15 cellular contexts compared by ENCODE assay signal in genomic region chr1:74674278-74675048, GRCh38. TPM values are rescaled to one million over a fixed set of nuclear protein-coding genes. Genes with fewer than 3 reads are reported as not detected.
A peak's percentile ranks its signal among the peaks of the same experiment; 100 is the strongest.
DNase-seq lines count a peak whose midpoint lies in the region; ATAC-seq, FAIRE-seq and TF ChIP-seq lines count a peak whose summit lies in the region.
"Had no signal": no experiment of that assay in that cellular context is flagged by ENCODE, and none has a peak within 500 bp of the region (broad histone marks: within the 10 kb centered on the region; RNA-seq: fewer than 3 reads in every experiment).

No MANE protein-coding gene starts in this region.

- peaks cover 2% of the 10 kb centered on the region for H3K27me3 ChIP-seq in astrocyte (ENCODE audit: insufficient read depth, low read length)
- H3K27me3 ChIP-seq: ovary had no signal

- no peaks in the 10 kb centered on the region for H3K9me3 ChIP-seq in astrocyte (ENCODE audit: insufficient read depth, low read depth, low read length)
- H3K9me3 ChIP-seq: Caco-2, ovary had no signal

- H2AFZ ChIP-seq in astrocyte (ENCODE audit: low read depth, low read length), result peak overlapping the region; percentile 86

- H3K36me3 ChIP-seq in astrocyte (ENCODE audit: insufficient read depth, low read length), result no peaks in the 10 kb centered on the region
- H3K36me3 ChIP-seq: ovary had no signal

- no peaks in the 10 kb centered on the region for H3K9me3 Mint-ChIP-seq in astrocyte (ENCODE audit: unreplicated experiment)
- peaks cover 7% of the 10 kb centered on the region for H3K9me3 Mint-ChIP-seq in progenitor cell of endocrine pancreas (ENCODE audit: low read depth)

- peak; percentile 39 for ATAC-seq in GM19023 (IDR thresholded peaks at IDR 0.05; ENCODE audit: unreplicated experiment)
- ATAC-seq in HG02852 (IDR thresholded peaks at IDR 0.05; ENCODE audit: unreplicated experiment), result peak; percentile 42
- ATAC-seq in GM18520 (IDR thresholded peaks at IDR 0.05; ENCODE audit: unreplicated experiment), result no peak
- ATAC-seq: stimulated activated naive CD8-positive, alpha-beta T cell treated with anti-CD3 and anti-CD28 coated beads, Interleukin-15, Interleukin-2, amounts not matched to agents 100 U/mL and 50 U/mL, for 24 hours had no signal

- H4K20me1 ChIP-seq in astrocyte (ENCODE audit: insufficient read depth, low read length), result no peaks in the 10 kb centered on the region

- H3K4me3 Mint-ChIP-seq in astrocyte (ENCODE audit: unreplicated experiment) (peak overlapping the region; percentile 16), progenitor cell of endocrine pancreas (ENCODE audit: low read depth) (peak overlapping the region; percentile 63)

- no peak overlapping the region for H3K27ac ChIP-seq in astrocyte (ENCODE audit: low read depth, low read length)
- H3K27ac ChIP-seq: ovary had no signal

- H3K4me2 ChIP-seq in astrocyte (ENCODE audit: low read length), result peak overlapping the region; percentile 89

- TF ChIP-seq CTCF in astrocyte (IDR thresholded peaks at IDR 0.05; ENCODE audit: insufficient read depth, low read depth, low read length) (no peak), progenitor cell of endocrine pancreas (IDR thresholded peaks at IDR 0.05; ENCODE audit: unreplicated experiment) (no peak)

- H3K36me3 Mint-ChIP-seq in astrocyte (ENCODE audit: low read depth, unreplicated experiment) (no peaks in the 10 kb centered on the region), progenitor cell of endocrine pancreas (ENCODE audit: insufficient read depth) (no peaks in the 10 kb centered on the region)

- peaks cover 4% of the 10 kb centered on the region for H3K4me1 ChIP-seq in astrocyte (ENCODE audit: insufficient read depth, low read length)
- H3K4me1 ChIP-seq: Caco-2 had no signal

- no peak overlapping the region for H3K27ac Mint-ChIP-seq in astrocyte (ENCODE audit: unreplicated experiment)
- H3K27ac Mint-ChIP-seq in progenitor cell of endocrine pancreas, result no peak overlapping the region
- H3K27ac Mint-ChIP-seq: activated CD4-positive, alpha-beta T cell treated with anti-CD3 and anti-CD28 coated beads, Interleukin-2, amount 10 ng/mL, durations not matched to agents 24 days and 14 days had no signal

- no peak for DNase-seq in astrocyte (ENCODE audit: low read depth)
- no peak for DNase-seq in progenitor cell of endocrine pancreas (ENCODE audit: low spot score, unreplicated experiment)
- DNase-seq in activated CD4-positive, alpha-beta T cell treated with anti-CD3 and anti-CD28 coated beads for 48 hours, result no peak
- no peak for DNase-seq in Ammon's horn (ENCODE audit: low spot score)
- DNase-seq in HT-29 (ENCODE audit: low spot score), result no peak
- DNase-seq: activated CD4-positive, alpha-beta T cell treated with anti-CD3 and anti-CD28 coated beads, Interleukin-2, amount 10 ng/mL, durations not matched to agents 24 days and 14 days; activated gamma-delta T cell treated with Interleukin-2 at 50 U/mL for 16 hours; Caco-2; NCI-H1048; stimulated activated CD4-positive, alpha-beta T cell treated with anti-CD3 and anti-CD28 coated beads, Interleukin-1b, Interleukin-23, amount 100 ng/mL, for 48 hours; stimulated activated naive CD8-positive, alpha-beta T cell treated with anti-CD3 and anti-CD28 coated beads, Interleukin-15, Interleukin-2, amounts not matched to agents 100 U/mL and 50 U/mL, for 24 hours had no signal

- H3K79me2 ChIP-seq in astrocyte (ENCODE audit: insufficient read depth, low read length), result no peaks in the 10 kb centered on the region

- peaks cover 5% of the 10 kb centered on the region for H3K4me1 Mint-ChIP-seq in astrocyte (ENCODE audit: low read depth, unreplicated experiment)
- H3K4me1 Mint-ChIP-seq in progenitor cell of endocrine pancreas (ENCODE audit: low read depth), result no peaks in the 10 kb centered on the region
- H3K4me1 Mint-ChIP-seq: activated CD4-positive, alpha-beta T cell treated with anti-CD3 and anti-CD28 coated beads, Interleukin-2, amount 10 ng/mL, durations not matched to agents 24 days and 14 days had no signal

- no peak overlapping the region for H3K9ac ChIP-seq in astrocyte (ENCODE audit: low read length)

- H3K27me3 Mint-ChIP-seq in astrocyte (ENCODE audit: low read depth, unreplicated experiment) (peaks cover 18% of the 10 kb centered on the region), progenitor cell of endocrine pancreas (peaks cover 30% of the 10 kb centered on the region)

- FAIRE-seq in astrocyte (lab: Jason Lieb, UNC), result no peak

- H3K4me3 ChIP-seq in astrocyte (ENCODE audit: insufficient read depth, low read depth, low read length), result no peak overlapping the region

RNA-seq across cellular contexts. Expression of gene ERICH3, which starts 0.9 kb away (rescaled TPM):
- total RNA-seq in astrocyte, result not detected in 2 replicates
- total RNA-seq in progenitor cell of endocrine pancreas, result 1.1 and 1.5 TPM in 2 replicates
- total RNA-seq in HT-29 (2014; rRNA removed; shearing (Covaris generic)), result not detected in 2 replicates
- total RNA-seq: activated CD4-positive, alpha-beta T cell treated with anti-CD3 and anti-CD28 coated beads, Interleukin-2, amount 10 ng/mL, durations not matched to agents 24 days and 14 days; Caco-2 had no signal

RNA-seq across cellular contexts. Expression of gene CRYZ, which starts 58.4 kb away (rescaled TPM):
- total RNA-seq in astrocyte, result 29.8 and 31.0 TPM in 2 replicates
- 32.5 and 36.9 TPM in 2 replicates for total RNA-seq in progenitor cell of endocrine pancreas
- total RNA-seq in HT-29 (2014; rRNA removed; shearing (Covaris generic)), result 66.0 and 67.1 TPM in 2 replicates

RNA-seq across cellular contexts. Expression of gene TYW3, which starts 58.5 kb away (rescaled TPM):
- 17.2 and 19.4 TPM in 2 replicates for total RNA-seq in astrocyte
- 9.1 and 10.3 TPM in 2 replicates for total RNA-seq in progenitor cell of endocrine pancreas
- total RNA-seq in HT-29 (2014; rRNA removed; shearing (Covaris generic)), result 7.7 and 10.8 TPM in 2 replicates
